ENCODE assay signal across 2 cellular contexts in genomic region chr22:35378547-35379078, GRCh38.
TF ChIP-seq lines count a peak whose summit lies in the region.

No MANE protein-coding gene starts in this region.

TF ChIP-seq in HepG2, 621 proteins besides CTCF, POLR2A, EP300 and RAD21 (continues in another document):
- TF ChIP-seq SRSF4 (IDR thresholded peaks at IDR 0.05; ENCODE audit: low read depth, low read length, poor library complexity, severe bottlenecking) (no peak), ZIK1 (CRISPR knock-in tag; IDR thresholded peaks at IDR 0.05; ENCODE audit: borderline replicate concordance, low read depth) (no peak), PCBP1 (IDR thresholded peaks at IDR 0.05; ENCODE audit: borderline replicate concordance, low read depth, low read length) (no peak), ZBTB25 (CRISPR knock-in tag; IDR thresholded peaks at IDR 0.05) (no peak), DRAP1 (CRISPR knock-in tag; IDR thresholded peaks at IDR 0.05) (0 out of 2 replicates have a peak, but pooled peaks have one; percentile 15), ZNF136 (CRISPR knock-in tag; IDR thresholded peaks at IDR 0.05; ENCODE audit: low read depth) (no peak), CEBPB (IDR thresholded peaks at IDR 0.05; ENCODE audit: borderline replicate concordance, low read depth, low read length) (no peak), ZNF160 (CRISPR knock-in tag; IDR thresholded peaks at IDR 0.05) (no peak), ZNF83 (CRISPR knock-in tag; IDR thresholded peaks at IDR 0.05; ENCODE audit: borderline replicate concordance) (no peak), ZNF282 (IDR thresholded peaks at IDR 0.05; ENCODE audit: partially characterized antibody) (no peak), ZNF138 (CRISPR knock-in tag; IDR thresholded peaks at IDR 0.05; ENCODE audit: low read depth) (no peak), ARID5B (CRISPR knock-in tag; IDR thresholded peaks at IDR 0.05) (peak; percentile 48), ZNF7 (CRISPR knock-in tag; IDR thresholded peaks at IDR 0.05) (no peak), ZNF431 (CRISPR knock-in tag; IDR thresholded peaks at IDR 0.05; ENCODE audit: borderline replicate concordance, low read depth) (no peak)
- TF ChIP-seq, protein P1, sequence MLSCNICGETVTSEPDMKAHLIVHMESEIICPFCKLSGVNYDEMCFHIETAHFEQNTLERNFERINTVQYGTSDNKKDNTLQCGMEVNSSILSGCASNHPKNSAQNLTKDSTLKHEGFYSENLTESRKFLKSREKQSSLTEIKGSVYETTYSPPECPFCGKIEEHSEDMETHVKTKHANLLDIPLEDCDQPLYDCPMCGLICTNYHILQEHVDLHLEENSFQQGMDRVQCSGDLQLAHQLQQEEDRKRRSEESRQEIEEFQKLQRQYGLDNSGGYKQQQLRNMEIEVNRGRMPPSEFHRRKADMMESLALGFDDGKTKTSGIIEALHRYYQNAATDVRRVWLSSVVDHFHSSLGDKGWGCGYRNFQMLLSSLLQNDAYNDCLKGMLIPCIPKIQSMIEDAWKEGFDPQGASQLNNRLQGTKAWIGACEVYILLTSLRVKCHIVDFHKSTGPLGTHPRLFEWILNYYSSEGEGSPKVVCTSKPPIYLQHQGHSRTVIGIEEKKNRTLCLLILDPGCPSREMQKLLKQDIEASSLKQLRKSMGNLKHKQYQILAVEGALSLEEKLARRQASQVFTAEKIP (CRISPR knock-in tag; IDR thresholded peaks at IDR 0.05; ENCODE audit: borderline replicate concordance), result no peak
- TF ChIP-seq, protein P2, sequence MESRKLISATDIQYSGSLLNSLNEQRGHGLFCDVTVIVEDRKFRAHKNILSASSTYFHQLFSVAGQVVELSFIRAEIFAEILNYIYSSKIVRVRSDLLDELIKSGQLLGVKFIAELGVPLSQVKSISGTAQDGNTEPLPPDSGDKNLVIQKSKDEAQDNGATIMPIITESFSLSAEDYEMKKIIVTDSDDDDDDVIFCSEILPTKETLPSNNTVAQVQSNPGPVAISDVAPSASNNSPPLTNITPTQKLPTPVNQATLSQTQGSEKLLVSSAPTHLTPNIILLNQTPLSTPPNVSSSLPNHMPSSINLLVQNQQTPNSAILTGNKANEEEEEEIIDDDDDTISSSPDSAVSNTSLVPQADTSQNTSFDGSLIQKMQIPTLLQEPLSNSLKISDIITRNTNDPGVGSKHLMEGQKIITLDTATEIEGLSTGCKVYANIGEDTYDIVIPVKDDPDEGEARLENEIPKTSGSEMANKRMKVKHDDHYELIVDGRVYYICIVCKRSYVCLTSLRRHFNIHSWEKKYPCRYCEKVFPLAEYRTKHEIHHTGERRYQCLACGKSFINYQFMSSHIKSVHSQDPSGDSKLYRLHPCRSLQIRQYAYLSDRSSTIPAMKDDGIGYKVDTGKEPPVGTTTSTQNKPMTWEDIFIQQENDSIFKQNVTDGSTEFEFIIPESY (CRISPR knock-in tag; IDR thresholded peaks at IDR 0.05), result no peak
- TF ChIP-seq, protein P3, sequence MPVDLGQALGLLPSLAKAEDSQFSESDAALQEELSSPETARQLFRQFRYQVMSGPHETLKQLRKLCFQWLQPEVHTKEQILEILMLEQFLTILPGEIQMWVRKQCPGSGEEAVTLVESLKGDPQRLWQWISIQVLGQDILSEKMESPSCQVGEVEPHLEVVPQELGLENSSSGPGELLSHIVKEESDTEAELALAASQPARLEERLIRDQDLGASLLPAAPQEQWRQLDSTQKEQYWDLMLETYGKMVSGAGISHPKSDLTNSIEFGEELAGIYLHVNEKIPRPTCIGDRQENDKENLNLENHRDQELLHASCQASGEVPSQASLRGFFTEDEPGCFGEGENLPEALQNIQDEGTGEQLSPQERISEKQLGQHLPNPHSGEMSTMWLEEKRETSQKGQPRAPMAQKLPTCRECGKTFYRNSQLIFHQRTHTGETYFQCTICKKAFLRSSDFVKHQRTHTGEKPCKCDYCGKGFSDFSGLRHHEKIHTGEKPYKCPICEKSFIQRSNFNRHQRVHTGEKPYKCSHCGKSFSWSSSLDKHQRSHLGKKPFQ (CRISPR knock-in tag; IDR thresholded peaks at IDR 0.05; ENCODE audit: insufficient replicate concordance), result no peak

TF ChIP-seq in H1, 55 proteins besides CTCF, POLR2A, EP300 and RAD21:
- TF ChIP-seq ASH2L (IDR thresholded peaks at IDR 0.05; ENCODE audit: low read length) (no peak), FOSL1 (IDR thresholded peaks at IDR 0.05; ENCODE audit: insufficient read depth, low read depth, low read length) (no peak), HDAC2 (IDR thresholded peaks at IDR 0.05; ENCODE audit: borderline replicate concordance in 1 of 2, low read depth in 2 of 2, low read length in 2 of 2) (no peak), KDM5A (IDR thresholded peaks at IDR 0.05; ENCODE audit: low read length) (no peak), KDM4A (IDR thresholded peaks at IDR 0.05; ENCODE audit: low read depth, low read length, severe bottlenecking) (no peak), SP4 (IDR thresholded peaks at IDR 0.05; ENCODE audit: low read length) (no peak), GABPA (IDR thresholded peaks at IDR 0.05; ENCODE audit: borderline replicate concordance, insufficient read depth, low read length) (no peak), RFX5 (IDR thresholded peaks at IDR 0.05; ENCODE audit: borderline replicate concordance, low read depth, low read length) (no peak), ZNF274 (IDR thresholded peaks at IDR 0.05; ENCODE audit: borderline replicate concordance, extremely low read depth, low read length) (no peak), SIN3A (conservative IDR thresholded peaks at IDR 0.05 in 1 of 2, IDR thresholded peaks at IDR 0.05 in 1 of 2; ENCODE audit: low read depth in 1 of 2, low read length in 2 of 2) (no peak), SRF (IDR thresholded peaks at IDR 0.05; ENCODE audit: low read depth, low read length) (no peak), BACH1 (IDR thresholded peaks at IDR 0.05; ENCODE audit: low read length) (no peak)
TF ChIP-seq in H1: peak in this region for 0.
